Comparison of ENCODE assay signal across 28 cellular contexts in genomic region chrX:153310901-153311300, GRCh38. TPM values are rescaled to one million over a fixed set of nuclear protein-coding genes. Genes with fewer than 3 reads are reported as not detected.
DNase-seq lines count a peak whose midpoint lies in the region; ATAC-seq, FAIRE-seq and TF ChIP-seq lines count a peak whose summit lies in the region.
"Had no signal": no experiment of that assay in that cellular context is flagged by ENCODE, and none has a peak within 500 bp of the region (broad histone marks: within the 10 kb centered on the region; RNA-seq: fewer than 3 reads in every experiment).

No MANE protein-coding gene starts in this region.

- H3K9me3 ChIP-seq in pancreas = no peaks in the 10 kb centered on the region
- H3K9me3 ChIP-seq: A549; BLaER1 treated with 17β-estradiol and CSF1 and Interleukin-3, amounts not matched to agents 10 nM and 100 nM; Peyer's patch had no signal

- H3K9me3 Mint-ChIP-seq in WTC11 (no peaks in the 10 kb centered on the region), memory B cell (no peaks in the 10 kb centered on the region)
- H3K9me3 Mint-ChIP-seq: CD4-positive, alpha-beta T cell had no signal

- no peaks in the 10 kb centered on the region for H3K4me1 ChIP-seq in pancreas
- H3K4me1 ChIP-seq: A549; BLaER1 treated with 17β-estradiol and CSF1 and Interleukin-3, amounts not matched to agents 10 nM and 100 nM; Peyer's patch had no signal

- H3K27ac Mint-ChIP-seq in WTC11 (no peak overlapping the region), memory B cell (peak overlapping the region; percentile 65)
- H3K27ac Mint-ChIP-seq: CD4-positive, alpha-beta T cell had no signal

- ATAC-seq in WTC11 (peak; percentile 77), memory B cell (ENCODE audit: low read depth) (no peak), HG03520 (IDR thresholded peaks at IDR 0.05; ENCODE audit: unreplicated experiment) (no peak), pancreas (no peak), HG02642 (IDR thresholded peaks at IDR 0.05; ENCODE audit: poor library complexity, unreplicated experiment) (no peak)

- POLR2A ChIA-PET in WTC11 (lab: Charles Lee) = no interaction called here

- no peaks in the 10 kb centered on the region for H3K36me3 Mint-ChIP-seq in WTC11
- no peaks in the 10 kb centered on the region for H3K36me3 Mint-ChIP-seq in memory B cell

- H3K4me1 Mint-ChIP-seq in WTC11 (no peaks in the 10 kb centered on the region), memory B cell (no peaks in the 10 kb centered on the region)

- H3K27me3 ChIP-seq in H7 (ENCODE audit: control insufficient read depth, insufficient read depth, low read length) = no peaks in the 10 kb centered on the region
- H3K27me3 ChIP-seq in pancreas = no peaks in the 10 kb centered on the region
- H3K27me3 ChIP-seq: Peyer's patch had no signal

- intact Hi-C loops in pancreas (cut with DNase I) = no loop called here
- intact Hi-C loops in posterior vena cava (cut with DNase I) = no loop called here

- TF ChIP-seq CTCF in WTC11 (IDR thresholded peaks at IDR 0.05) (no peak), pancreas (IDR thresholded peaks at IDR 0.05) (no peak)

- H3K27me3 Mint-ChIP-seq in WTC11 (ENCODE audit: low read depth) (no peaks in the 10 kb centered on the region; the same call in 1 of the 2 replicates), memory B cell (peaks cover 4% of the 10 kb centered on the region)
- H3K27me3 Mint-ChIP-seq: CD4-positive, alpha-beta T cell had no signal

- no peak for FAIRE-seq in pancreas (lab: Jason Lieb, UNC)
- FAIRE-seq: A549, D721Med, G401.6 had no signal

- whole genome bisulfite sequencing in pancreas, 2 donors = 76 to 86% methylated on average over 9 of the region's 9 CpGs

- no peaks in the 10 kb centered on the region for H3K36me3 ChIP-seq in H7 (replicated peaks; ENCODE audit: control insufficient read depth, insufficient read depth, low read length)
- no peaks in the 10 kb centered on the region for H3K36me3 ChIP-seq in pancreas
- H3K36me3 ChIP-seq: BLaER1 treated with 17β-estradiol and CSF1 and Interleukin-3, amounts not matched to agents 10 nM and 100 nM; Peyer's patch had no signal

- CTCF ChIA-PET in WTC11 (lab: Charles Lee) = interaction anchor here (0.6 to 1.7 kb wide), 2 partner anchors 9 to 278 kb away, joined by 3 to 4 read pairs; no protein-coding TSS in a partner anchor

- H3K27ac ChIP-seq in pancreas = no peak overlapping the region
- H3K27ac ChIP-seq: A549; BLaER1 treated with 17β-estradiol and CSF1 and Interleukin-3, amounts not matched to agents 10 nM and 100 nM; HL-60; Peyer's patch; SK-N-MC had no signal

- H3K4me3 Mint-ChIP-seq in WTC11 (no peak overlapping the region), memory B cell (no peak overlapping the region)
- H3K4me3 Mint-ChIP-seq: CD4-positive, alpha-beta T cell had no signal

- H3K4me3 ChIP-seq in H7 (ENCODE audit: insufficient read depth, low read depth, low read length) (no peak overlapping the region), pancreas (no peak overlapping the region)
- H3K4me3 ChIP-seq: A549; BLaER1 treated with 17β-estradiol and CSF1 and Interleukin-3, amounts not matched to agents 10 nM and 100 nM; Peyer's patch; SK-N-MC had no signal

- DNase-seq in H7 (peak; percentile 69), WTC11 (ENCODE audit: low spot score) (no peak), memory B cell (ENCODE audit: low spot score in 2 of 2) (no peak), pancreas (no peak), posterior vena cava (ENCODE audit: low spot score) (no peak)
- DNase-seq: AML-193; CD4-positive, alpha-beta T cell; NCI-H1048; NCI-H1417; NCI-H1694 treated with DMSO at 0.1 percent for 48 hours; NCI-H2081 treated with DMSO at 0.1 percent for 48 hours; NCI-H2171; NCI-H226; NCI-H510A; NCI-H69; Peyer's patch; SIG-M5 had no signal

TF ChIP-seq in WTC11, 78 proteins besides CTCF, POLR2A, EP300 and RAD21:
- TF ChIP-seq PRRX2 (CRISPR knock-in tag; IDR thresholded peaks at IDR 0.05) = no peak
- no peak for TF ChIP-seq CREM (CRISPR knock-in tag; IDR thresholded peaks at IDR 0.05)
- no peak for TF ChIP-seq ZNF671 (CRISPR knock-in tag; IDR thresholded peaks at IDR 0.05)
- no peak for TF ChIP-seq FOXJ3 (CRISPR knock-in tag; IDR thresholded peaks at IDR 0.05; ENCODE audit: borderline replicate concordance)
- TF ChIP-seq ZNF423 (CRISPR knock-in tag; IDR thresholded peaks at IDR 0.05) = no peak
- TF ChIP-seq IRF2 (CRISPR knock-in tag; IDR thresholded peaks at IDR 0.05; ENCODE audit: borderline replicate concordance, low read depth) = no peak
- TF ChIP-seq PRDM15 (CRISPR knock-in tag; IDR thresholded peaks at IDR 0.05) = no peak
- TF ChIP-seq MLX (CRISPR knock-in tag; IDR thresholded peaks at IDR 0.05) = no peak
- TF ChIP-seq NR2C2 (CRISPR knock-in tag; IDR thresholded peaks at IDR 0.05) = no peak
- TF ChIP-seq TEAD1 (CRISPR knock-in tag; IDR thresholded peaks at IDR 0.05) = no peak
- no peak for TF ChIP-seq IRF1 (CRISPR knock-in tag; IDR thresholded peaks at IDR 0.05)

RNA-seq across cellular contexts. Expression of gene PNMA6F, which starts 10.7 kb away (rescaled TPM):
- total RNA-seq in H7 (2014; rRNA removed; shearing (Covaris generic)) = not detected in 2 replicates
- total RNA-seq in WTC11 (2021) = 0.13 to 0.30 TPM (median 0.23 TPM) in 3 replicates
- not detected for total RNA-seq in pancreas
- polyA plus RNA-seq in pancreas = under 1 TPM in 1 of 2 donors, not detected in 1; 0.12 TPM
- total RNA-seq in posterior vena cava = not detected
- total RNA-seq: CD4-positive, alpha-beta T cell; Daoy; H4; OCI-LY7; Peyer's patch had no signal
- polyA plus RNA-seq: A549 had no signal

RNA-seq across cellular contexts. Expression of gene ZNF275, which starts 23.1 kb away (rescaled TPM):
- 5.1 and 6.9 TPM in 2 replicates for total RNA-seq in H7 (2014; rRNA removed; shearing (Covaris generic))
- total RNA-seq in WTC11 (2021) (9.3 to 9.9 TPM (median 9.8 TPM) in 3 replicates), pancreas (1 to 10 TPM; 4.9 to 9.9 (median 7.0) TPM), posterior vena cava (10 to 100 TPM in 1 of 2 donors, 1 to 10 TPM in 1; 9.9 to 10.8 TPM)
- polyA plus RNA-seq in pancreas = 1 to 10 TPM; 3.7 to 5.6 TPM
